Comparison of ENCODE assay signal across 8 cellular contexts in the genomic region with DNA sequence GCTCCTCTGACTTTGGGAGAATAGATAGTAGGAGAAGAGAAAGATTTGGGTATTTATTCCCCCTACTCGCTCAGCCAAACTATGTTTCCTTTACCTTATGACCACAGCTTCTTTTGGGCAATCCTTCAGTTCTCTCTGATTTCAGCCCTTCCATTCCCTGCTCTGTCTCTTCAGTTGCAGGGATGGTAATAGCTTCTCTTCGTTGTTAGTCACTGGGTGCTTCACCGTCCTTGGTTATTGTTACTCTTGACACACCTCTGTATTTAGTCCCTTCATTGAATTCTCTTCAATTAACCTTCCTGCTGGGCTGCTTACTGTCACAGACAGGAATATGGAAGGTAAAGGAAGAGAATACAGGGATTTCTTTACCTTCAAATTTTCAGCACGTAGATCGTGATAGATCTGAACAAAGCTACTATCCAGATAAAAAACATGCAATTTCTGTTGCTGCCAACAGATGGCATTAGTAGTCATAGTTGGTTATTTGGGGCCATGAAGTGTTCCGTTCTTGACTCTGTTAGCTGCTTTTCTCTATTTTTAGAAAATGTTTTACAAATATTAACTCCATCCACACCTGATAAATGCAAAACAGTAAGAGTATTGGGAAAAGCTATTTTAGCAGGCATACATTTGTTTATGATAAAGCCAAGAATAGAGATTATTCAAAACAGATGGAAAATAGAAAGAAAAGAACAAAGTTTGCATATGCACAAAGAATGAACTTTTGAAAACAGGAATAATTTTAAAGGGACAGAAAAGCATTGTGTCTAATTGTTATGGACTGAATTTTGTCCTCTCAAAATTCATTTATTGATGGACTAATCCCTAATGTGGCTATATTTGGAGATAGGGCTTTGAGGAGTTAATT.
DNase-seq lines count a peak whose midpoint lies in the region; ATAC-seq and FAIRE-seq lines count a peak whose summit lies in the region.

No MANE protein-coding gene starts in this region.

- DNase-seq in DMS53 treated with DMSO at 0.1 percent for 48 hours (lab: John Stamatoyannopoulos, UW; ENCODE audit: unreplicated experiment) (peak; percentile 72), NCI-H69 (lab: John Stamatoyannopoulos, UW) (peak; percentile 65), T47D (ENCODE audit: low read depth in 1 of 2, low spot score in 1 of 2) (peak; percentile 4 to 53), stromal cell of bone marrow (ENCODE audit: low read depth) (peak; percentile 38)
- no peak for DNase-seq in stimulated activated naive CD4-positive, alpha-beta T cell treated with Interleukin-2 at 50 U/mL for 16 hours (lab: John Stamatoyannopoulos, UW)

- ATAC-seq in GM19438 (IDR thresholded peaks at IDR 0.05; ENCODE audit: low read depth, unreplicated experiment) (peak; percentile 83), HG03457 (IDR thresholded peaks at IDR 0.05; ENCODE audit: unreplicated experiment) (peak; percentile 80)

- in situ Hi-C loops in T47D (cut with HindIII; ENCODE audit: low pct_unique_long_range_greater_than_20kb, low sequenced_read_pairs): no loop called here

- peak; percentile 100 for FAIRE-seq in islet of Langerhans (lab: Jason Lieb, UNC)
